Comparison of ENCODE assay signal across 11 cellular contexts in genomic region chrX:154123241-154124219, GRCh38. TPM values are rescaled to one million over a fixed set of nuclear protein-coding genes. Genes with fewer than 3 reads are reported as not detected.
DNase-seq lines count a peak whose midpoint lies in the region; ATAC-seq, FAIRE-seq and TF ChIP-seq lines count a peak whose summit lies in the region.
"Had no signal": no experiment of that assay in that cellular context is flagged by ENCODE, and none has a peak within 500 bp of the region (broad histone marks: within the 10 kb centered on the region; RNA-seq: fewer than 3 reads in every experiment).

No MANE protein-coding gene starts in this region.

- no peak overlapping the region; the same call in 1 of the 2 replicates for H3K4me2 ChIP-seq in K562 (ENCODE audit: insufficient read depth, low read length)

- ATAC-seq in K562 (peak; percentile 96), pancreas (peak in 3 of 4 donors; percentile 61 to 78 (median 70)), GM21786 (IDR thresholded peaks at IDR 0.05; ENCODE audit: unreplicated experiment) (no peak)

- POLR2A ChIA-PET in K562 (lab: Yijun Ruan, JAX): interaction anchor here (0.6 to 1.7 kb wide), 3 partner anchors 10 to 146 kb away, joined by 3 read pairs; no protein-coding TSS in a partner anchor

- in situ Hi-C loops in K562 (cut with MboI): no loop called here

- H4K20me1 ChIP-seq in K562 (replicated peaks; ENCODE audit: control insufficient read depth, insufficient read depth, low read length): no peaks in the 10 kb centered on the region

- TF ChIP-seq CTCF in K562 (IDR thresholded peaks at IDR 0.05 in 2 of 3, conservative IDR thresholded peaks at IDR 0.05 in 1 of 3; ENCODE audit: insufficient read depth in 2 of 3, low read depth in 1 of 3, low read length in 3 of 3) (no peak), pancreas (IDR thresholded peaks at IDR 0.05) (no peak), ovary (IDR thresholded peaks at IDR 0.05) (no peak)

- H3K27me3 ChIP-seq in K562 (ENCODE audit: control insufficient read depth in 2 of 2, insufficient read depth in 2 of 2, low read length in 2 of 2): no peaks in the 10 kb centered on the region
- H3K27me3 ChIP-seq in pancreas: peaks cover 0 to 18% (median 0%) of the 10 kb centered on the region in 4 donors
- H3K27me3 ChIP-seq in ovary: no peaks in the 10 kb centered on the region
- H3K27me3 ChIP-seq in SJCRH30: no peaks in the 10 kb centered on the region

- H3K4me3 ChIP-seq in K562 (no peak overlapping the region), pancreas (no peak overlapping the region), ovary (no peak overlapping the region), SJCRH30 (no peak overlapping the region)

- peak; percentile 89 for FAIRE-seq in GM18507 (lab: Jason Lieb, UNC)
- peak; percentile 94 for FAIRE-seq in K562 (lab: Jason Lieb, UNC)
- FAIRE-seq in pancreas (lab: Jason Lieb, UNC): no peak

- no peaks in the 10 kb centered on the region for H3K79me2 ChIP-seq in K562 (ENCODE audit: control insufficient read depth, insufficient read depth, low read length)

- H3K9me3 ChIP-seq in K562 (replicated peaks; ENCODE audit: control insufficient read depth, insufficient read depth, low read depth, low read length) (no peaks in the 10 kb centered on the region), pancreas (no peaks in the 10 kb centered on the region), ovary (no peaks in the 10 kb centered on the region), SJCRH30 (replicated peaks) (no peaks in the 10 kb centered on the region)

- intact Hi-C loops in K562 (cut with micrococcal nuclease) (loop anchor here (2.0 kb wide), 1 partner anchor 27 kb away; the partner anchor contains the start of gene MECP2), pancreas (cut with DNase I) (no loop called here), ovary (cut with DNase I) (loop anchor here in 1 of 4 donors (2.0 kb wide), 1 partner anchor 61 kb away; no protein-coding TSS in a partner anchor)

- no peaks in the 10 kb centered on the region for H3K9me1 ChIP-seq in K562 (ENCODE audit: control insufficient read depth, insufficient read depth, low read length)

- DNase-seq in GM18507 (ENCODE audit: extremely low spot score, insufficient read length, low read depth) (peak; percentile 15), OCI-M1 (lab: John Stamatoyannopoulos, UW) (peak; percentile 86), K562 (ENCODE audit: extremely low read depth in 1 of 4, low spot score in 3 of 4) (peak; percentile 71 to 87 (median 76)), pancreas (no peak), ovary (no peak), NCI-H2081 treated with DMSO at 0.1 percent for 48 hours (lab: John Stamatoyannopoulos, UW) (no peak), SJCRH30 (no peak)
- DNase-seq: NCI-H774 had no signal

- H3K4me1 ChIP-seq in K562 (replicated peaks in 1 of 2; ENCODE audit: control insufficient read depth in 2 of 2, insufficient read depth in 2 of 2, low read length in 2 of 2) (peaks cover 29% of the 10 kb centered on the region in 2 experiments; a peak in 4 of 5 replicates), pancreas (no peaks in the 10 kb centered on the region), ovary (ENCODE audit: insufficient read depth) (no peaks in the 10 kb centered on the region), SJCRH30 (no peaks in the 10 kb centered on the region)

- WGBS in K562 (ENCODE audit: insufficient coverage, low coverage, missing lambda C conversion rate): 44% methylated on average over 10 of the region's 22 CpGs
- 76 to 85% methylated on average over 22 of the region's 22 CpGs for WGBS in pancreas, 2 donors
- WGBS in ovary, 3 donors: 85 to 86% (median 86%) methylated on average over 22 of the region's 22 CpGs

- no TSS peak for BruUV-seq in K562 (replicated peaks; lab: Mats Ljungman, UMichigan)

- H3K27ac ChIP-seq in K562 (ENCODE audit: extremely low read depth, low read depth, low read length) (peak overlapping the region; percentile 50; the same call in 2 of the 3 replicates), pancreas (peak overlapping the region in 2 of 4 donors; percentile 62 to 64), ovary (no peak overlapping the region), SJCRH30 (no peak overlapping the region)

- H3K9ac ChIP-seq in K562 (ENCODE audit: insufficient read depth in 1 of 2, low read depth in 2 of 2, low read length in 2 of 2): no peak overlapping the region

- CTCF ChIA-PET in K562 (lab: Yijun Ruan, JAX; ENCODE audit: low intra/inter-chr PET ratio): no interaction called here

- no peaks in the 10 kb centered on the region for H3K36me3 ChIP-seq in K562 (ENCODE audit: control insufficient read depth, insufficient read depth, low read length)
- no peaks in the 10 kb centered on the region for H3K36me3 ChIP-seq in pancreas
- H3K36me3 ChIP-seq in ovary: no peaks in the 10 kb centered on the region
- no peaks in the 10 kb centered on the region for H3K36me3 ChIP-seq in SJCRH30

- 0 out of 2 replicates have a peak overlapping the region, but pooled peaks have one; percentile 0 for H2AFZ ChIP-seq in K562 (ENCODE audit: low read depth, low read length)

- TF ChIP-seq POLR2A in K562 (conservative IDR thresholded peaks at IDR 0.05): no peak; the same call in 1 of the 2 replicates
- no peak for TF ChIP-seq POLR2A in ovary (IDR thresholded peaks at IDR 0.05)

- no peak for TF ChIP-seq RAD21 in K562 (CRISPR knock-in tag; conservative IDR thresholded peaks at IDR 0.05 in 1 of 2, IDR thresholded peaks at IDR 0.05 in 1 of 2)

- TF ChIP-seq EP300 in K562 (IDR thresholded peaks at IDR 0.05; ENCODE audit: low read length) (peak; percentile 94), ovary (IDR thresholded peaks at IDR 0.05) (no peak)

RNA-seq across cellular contexts. Expression of gene OPN1LW, which starts 20.5 kb away (rescaled TPM):
- not detected in 2 replicates for total RNA-seq in K562 (2011; cell fraction: chromatin; rRNA removed; ENCODE audit: low replicate concordance)
- total RNA-seq in K562 (2011; cell fraction: nucleolus; rRNA removed): not detected in 2 replicates
- not detected in 2 replicates for total RNA-seq in K562 (2011; cell fraction: nucleoplasm; rRNA removed)
- total RNA-seq in K562 (2014; rRNA removed) (not detected in 2 replicates), K562 (2014; rRNA removed; fragmentation: Illumina TruSeq; extraction: Trizol) (not detected in 2 replicates), K562 (2015; rRNA removed; fragmentation: Illumina TruSeq; extraction: Trizol) (not detected in 2 replicates), K562 (2021) (not detected in 2 replicates), pancreas (not detected), ovary (not detected)
- polyA plus RNA-seq in K562 (2011; rRNA removed) (not detected in 2 replicates), K562 (2014; fragmentation: Illumina TruSeq; extraction: Trizol) (not detected in 2 replicates), K562 (2014; fragmentation: Nextera tagmentation; extraction: Ambion mirVana) (under 1 TPM in 1 of 2 experiments, not detected in 1; 0.04 TPM), K562 (2014; rRNA removed) (not detected in 2 replicates), pancreas (not detected), ovary (not detected)
- polyA plus RNA-seq in K562 (2011; cell fraction: cytosol; rRNA removed): not detected in 2 replicates
- not detected in 2 replicates for polyA plus RNA-seq in K562 (2011; cell fraction: nucleus; rRNA removed)
- not detected in 2 replicates for polyA plus RNA-seq in K562 (2012)
- polyA minus RNA-seq in K562 (2011; rRNA and poly(A)+ RNA removed): not detected in 2 replicates
- polyA minus RNA-seq in K562 (2011; cell fraction: cytosol; rRNA and poly(A)+ RNA removed): not detected in 2 replicates
- not detected in 2 replicates for polyA minus RNA-seq in K562 (2011; cell fraction: nucleus; rRNA and poly(A)+ RNA removed)
- total RNA-seq in SJCRH30 (2014; rRNA removed; shearing (Covaris generic)): not detected in 2 replicates
- total RNA-seq: chondrocyte, subcutaneous adipose tissue had no signal

RNA-seq across cellular contexts. Expression of gene MECP2, which starts 26.0 kb away (rescaled TPM):
- total RNA-seq in K562 (2011; cell fraction: chromatin; rRNA removed; ENCODE audit: low replicate concordance): 194 and 293 TPM in 2 replicates
- 88.6 and 110 TPM in 2 replicates for total RNA-seq in K562 (2011; cell fraction: nucleolus; rRNA removed)
- total RNA-seq in K562 (2011; cell fraction: nucleoplasm; rRNA removed): 202 and 316 TPM in 2 replicates
- total RNA-seq in K562 (2014; rRNA removed) (36.6 and 52.6 TPM in 2 replicates), K562 (2014; rRNA removed; fragmentation: Illumina TruSeq; extraction: Trizol) (34.2 and 45.6 TPM in 2 replicates), K562 (2015; rRNA removed; fragmentation: Illumina TruSeq; extraction: Trizol) (30.0 and 32.1 TPM in 2 replicates), K562 (2021) (48.1 and 50.9 TPM in 2 replicates), pancreas (10 to 100 TPM; 21.3 to 30.8 (median 23.6) TPM), ovary (10 to 100 TPM; 46.4 to 91.2 (median 62.4) TPM)
- polyA plus RNA-seq in K562 (2011; rRNA removed) (23.8 and 27.8 TPM in 2 replicates), K562 (2014; fragmentation: Illumina TruSeq; extraction: Trizol) (30.2 and 30.5 TPM in 2 replicates), K562 (2014; fragmentation: Nextera tagmentation; extraction: Ambion mirVana) (1 to 10 TPM; 2.1 to 2.3 TPM), K562 (2014; rRNA removed) (32.7 and 33.0 TPM in 2 replicates), pancreas (10 to 100 TPM; 17.7 to 19.5 TPM), ovary (10 to 100 TPM; 26.8 to 29.6 TPM)
- 10.0 and 12.9 TPM in 2 replicates for polyA plus RNA-seq in K562 (2011; cell fraction: cytosol; rRNA removed)
- 28.1 and 31.4 TPM in 2 replicates for polyA plus RNA-seq in K562 (2011; cell fraction: nucleus; rRNA removed)
- 21.0 and 24.8 TPM in 2 replicates for polyA plus RNA-seq in K562 (2012)
- 54.3 and 62.1 TPM in 2 replicates for polyA minus RNA-seq in K562 (2011; rRNA and poly(A)+ RNA removed)
- polyA minus RNA-seq in K562 (2011; cell fraction: cytosol; rRNA and poly(A)+ RNA removed): 11.3 and 19.4 TPM in 2 replicates
- polyA minus RNA-seq in K562 (2011; cell fraction: nucleus; rRNA and poly(A)+ RNA removed): 30.7 and 48.5 TPM in 2 replicates
- 22.0 and 26.2 TPM in 2 replicates for total RNA-seq in SJCRH30 (2014; rRNA removed; shearing (Covaris generic))

RNA-seq across cellular contexts. Expression of gene OPN1MW, which starts 58.9 kb away (rescaled TPM):
- not detected in 2 replicates for total RNA-seq in K562 (2011; cell fraction: chromatin; rRNA removed; ENCODE audit: low replicate concordance)
- not detected in 2 replicates for total RNA-seq in K562 (2011; cell fraction: nucleolus; rRNA removed)
- total RNA-seq in K562 (2011; cell fraction: nucleoplasm; rRNA removed): not detected in 2 replicates
- total RNA-seq in K562 (2014; rRNA removed) (not detected in 2 replicates), K562 (2014; rRNA removed; fragmentation: Illumina TruSeq; extraction: Trizol) (not detected in 2 replicates), K562 (2015; rRNA removed; fragmentation: Illumina TruSeq; extraction: Trizol) (not detected in 2 replicates), K562 (2021) (not detected in 2 replicates), pancreas (not detected), ovary (not detected)
- polyA plus RNA-seq in K562 (2011; rRNA removed) (not detected in 2 replicates), K562 (2014; fragmentation: Illumina TruSeq; extraction: Trizol) (not detected in 2 replicates), K562 (2014; fragmentation: Nextera tagmentation; extraction: Ambion mirVana) (not detected), K562 (2014; rRNA removed) (not detected in 2 replicates), pancreas (not detected), ovary (not detected)
- polyA plus RNA-seq in K562 (2011; cell fraction: cytosol; rRNA removed): 0.06 TPM in 1 of 2 replicates, not detected in the other
- polyA plus RNA-seq in K562 (2011; cell fraction: nucleus; rRNA removed): not detected in 2 replicates
- 0.07 TPM in 1 of 2 replicates, not detected in the other for polyA plus RNA-seq in K562 (2012)
- not detected in 2 replicates for polyA minus RNA-seq in K562 (2011; rRNA and poly(A)+ RNA removed)
- not detected in 2 replicates for polyA minus RNA-seq in K562 (2011; cell fraction: cytosol; rRNA and poly(A)+ RNA removed)
- not detected in 2 replicates for polyA minus RNA-seq in K562 (2011; cell fraction: nucleus; rRNA and poly(A)+ RNA removed)
- not detected in 2 replicates for total RNA-seq in SJCRH30 (2014; rRNA removed; shearing (Covaris generic))
- total RNA-seq: chondrocyte, subcutaneous adipose tissue had no signal

Comparison
In these comparisons a context has a peak if more than half of its experiments do, and no peak if none do; other contexts are left out.
1. DNase-seq: peak in GM18507 (single experiment), OCI-M1 (single experiment) and K562 (4 of 4); none in pancreas (0 of 6), ovary (0 of 5), NCI-H2081 treated with DMSO at 0.1 percent for 48 hours (single experiment) and SJCRH30 (0 of 2).